In the genomic region with DNA sequence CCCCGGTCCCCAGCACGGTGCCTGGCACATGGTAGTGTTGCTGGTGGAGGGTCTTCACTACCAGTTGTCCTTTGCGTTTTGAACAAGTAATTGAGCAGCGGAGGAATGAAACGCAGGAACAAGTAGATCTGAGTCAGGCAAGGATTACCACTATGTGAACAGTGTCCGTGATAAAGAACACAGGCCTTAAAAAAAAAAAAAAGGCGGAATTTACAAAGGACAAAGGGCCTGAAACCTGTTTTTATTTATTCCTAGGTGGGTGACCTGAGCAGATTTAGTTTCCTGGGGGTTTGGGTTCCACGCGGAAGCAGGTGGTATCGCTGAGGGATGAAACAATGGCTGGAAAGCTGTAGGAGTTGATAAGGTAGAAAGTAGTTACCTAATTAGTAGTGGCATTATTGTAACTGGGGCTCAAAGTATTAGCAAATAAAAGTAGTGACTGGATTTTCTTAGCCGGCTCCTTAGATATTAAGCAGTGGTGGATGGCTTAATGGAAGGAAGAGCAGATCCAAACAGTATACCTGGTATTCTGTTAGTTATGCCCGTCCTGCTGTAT, we compare ENCODE assay signal across 7 cellular contexts. TPM values are rescaled to one million over a fixed set of nuclear protein-coding genes. Genes with fewer than 3 reads are reported as not detected.
A peak's percentile ranks its signal among the peaks of the same experiment; 100 is the strongest.
DNase-seq lines count a peak whose midpoint lies in the region; ATAC-seq and TF ChIP-seq lines count a peak whose summit lies in the region.

No MANE protein-coding gene starts in this region.

- peaks cover 3 to 8% (median 4%) of the 10 kb centered on the region in 3 donors for H3K27me3 Mint-ChIP-seq in immature natural killer cell (ENCODE audit: low read depth in 3 of 3)
- H3K27me3 Mint-ChIP-seq in stimulated activated memory B cell treated with anti-CD40 and anti-IgM and Interleukin-4, amounts not matched to agents 10 μg/mL and 1 μg/mL and 100 μg/mL, for 72 hours: peaks cover 46% of the 10 kb centered on the region

- no peak for TF ChIP-seq CTCF in KMS-11 (conservative IDR thresholded peaks at IDR 0.05; ENCODE audit: low read depth, low read length)

- H3K4me1 ChIP-seq in KMS-11 (ENCODE audit: low read depth, poor library complexity, severe bottlenecking): peaks cover 8% of the 10 kb centered on the region

- H3K4me3 ChIP-seq in KMS-11 (IDR thresholded peaks at IDR 0.05; ENCODE audit: insufficient read depth, low read depth, low read length): no peak overlapping the region

- H3K27ac Mint-ChIP-seq in immature natural killer cell: peak overlapping the region in 1 of 6 donors; percentile 60
- H3K27ac Mint-ChIP-seq in stimulated activated memory B cell treated with anti-CD40 and anti-IgM and Interleukin-4, amounts not matched to agents 10 μg/mL and 1 μg/mL and 100 μg/mL, for 72 hours: peak overlapping the region; percentile 81

- no peak overlapping the region; the same call in 1 of the 2 replicates for H2AFZ ChIP-seq in KMS-11 (ENCODE audit: low read depth)

- no peak overlapping the region for H3K27ac ChIP-seq in KMS-11

- H3K27me3 ChIP-seq in KMS-11 (ENCODE audit: insufficient read depth, low read depth): no peaks in the 10 kb centered on the region

- peak; percentile 60 for DNase-seq in amniotic epithelial cell (ENCODE audit: low read depth)
- no peak for DNase-seq in immature natural killer cell
- DNase-seq in HUDEP-2 (lab: John Stamatoyannopoulos, UW; ENCODE audit: unreplicated experiment in 76 of 76): no peak
- DNase-seq in NCI-H2029 (lab: John Stamatoyannopoulos, UW): no peak

- ATAC-seq in stimulated activated memory B cell treated with anti-CD40 and anti-IgM and Interleukin-4, amounts not matched to agents 10 μg/mL and 1 μg/mL and 100 μg/mL, for 72 hours: no peak
- no peak for ATAC-seq in GM18517 (IDR thresholded peaks at IDR 0.05; ENCODE audit: unreplicated experiment)

- H3K4me2 ChIP-seq in KMS-11: 0 out of 2 replicates have a peak overlapping the region, but pooled peaks have one; percentile 61

- no peaks in the 10 kb centered on the region for H3K79me2 ChIP-seq in KMS-11 (ENCODE audit: insufficient read depth, low read depth)

- H3K9ac ChIP-seq in KMS-11: no peak overlapping the region

- H3K4me1 Mint-ChIP-seq in immature natural killer cell: peaks cover 17 to 35% of the 10 kb centered on the region in 2 donors
- peaks cover 19% of the 10 kb centered on the region for H3K4me1 Mint-ChIP-seq in stimulated activated memory B cell treated with anti-CD40 and anti-IgM and Interleukin-4, amounts not matched to agents 10 μg/mL and 1 μg/mL and 100 μg/mL, for 72 hours

- no peaks in the 10 kb centered on the region for H3K36me3 Mint-ChIP-seq in immature natural killer cell
- H3K36me3 Mint-ChIP-seq in stimulated activated memory B cell treated with anti-CD40 and anti-IgM and Interleukin-4, amounts not matched to agents 10 μg/mL and 1 μg/mL and 100 μg/mL, for 72 hours: no peaks in the 10 kb centered on the region

- H4K20me1 ChIP-seq in KMS-11 (ENCODE audit: insufficient read depth): no peaks in the 10 kb centered on the region

- H3K9me3 Mint-ChIP-seq in immature natural killer cell: no peaks in the 10 kb centered on the region
- peaks cover 2% of the 10 kb centered on the region for H3K9me3 Mint-ChIP-seq in stimulated activated memory B cell treated with anti-CD40 and anti-IgM and Interleukin-4, amounts not matched to agents 10 μg/mL and 1 μg/mL and 100 μg/mL, for 72 hours

- H3K36me3 ChIP-seq in KMS-11 (ENCODE audit: insufficient read depth): no peaks in the 10 kb centered on the region

- H3K4me3 Mint-ChIP-seq in immature natural killer cell: peak overlapping the region; percentile 80 to 85 (median 84)
- peak overlapping the region; percentile 89 for H3K4me3 Mint-ChIP-seq in stimulated activated memory B cell treated with anti-CD40 and anti-IgM and Interleukin-4, amounts not matched to agents 10 μg/mL and 1 μg/mL and 100 μg/mL, for 72 hours

RNA-seq across cellular contexts. Expression of a gene that starts 1.1 kb away (rescaled TPM):
- under 1 TPM in 2 of 3 donors, not detected in 1; 0.44 to 0.69 TPM for polyA plus RNA-seq in immature natural killer cell
